11 cellular contexts compared by ENCODE assay signal in genomic region chr14:73888971-73889370, GRCh38. TPM values are rescaled to one million over a fixed set of nuclear protein-coding genes. Genes with fewer than 3 reads are reported as not detected.
DNase-seq lines count a peak whose midpoint lies in the region; ATAC-seq and TF ChIP-seq lines count a peak whose summit lies in the region.
"Had no signal": no experiment of that assay in that cellular context is flagged by ENCODE, and none has a peak within 500 bp of the region (broad histone marks: within the 10 kb centered on the region; RNA-seq: fewer than 3 reads in every experiment).

No MANE protein-coding gene starts in this region.

- H3K27me3 ChIP-seq in CD4-positive, alpha-beta T cell (ENCODE audit: control insufficient read depth, insufficient read depth, low read length) = no peaks in the 10 kb centered on the region
- no peaks in the 10 kb centered on the region for H3K27me3 ChIP-seq in transverse colon
- H3K27me3 ChIP-seq in MM.1S (replicated peaks; ENCODE audit: insufficient read depth, low read length) = no peaks in the 10 kb centered on the region
- H3K27me3 ChIP-seq: heart right ventricle had no signal

- H3K36me3 ChIP-seq in transverse colon (peaks cover 0 to 8% (median 1%) of the 10 kb centered on the region in 4 donors), MM.1S (replicated peaks; ENCODE audit: insufficient read depth, low read length) (no peaks in the 10 kb centered on the region)

- H3K9me3 Mint-ChIP-seq in CD4-positive, alpha-beta T cell = no peaks in the 10 kb centered on the region
- H3K9me3 Mint-ChIP-seq in HFFc6 = no peaks in the 10 kb centered on the region
- no peaks in the 10 kb centered on the region for H3K9me3 Mint-ChIP-seq in activated naive CD8-positive, alpha-beta T cell treated with anti-CD3 and anti-CD28 coated beads, Interleukin-2, amount 50 U/mL, for 24 hours
- H3K9me3 Mint-ChIP-seq in natural killer cell = no peaks in the 10 kb centered on the region

- peaks cover 59% of the 10 kb centered on the region for H3K79me2 ChIP-seq in MM.1S (ENCODE audit: low read length)

- H3K27me3 Mint-ChIP-seq in CD4-positive, alpha-beta T cell = no peaks in the 10 kb centered on the region
- H3K27me3 Mint-ChIP-seq in HFFc6 (ENCODE audit: insufficient read depth) (no peaks in the 10 kb centered on the region), natural killer cell (ENCODE audit: low read depth in 2 of 2) (no peaks in the 10 kb centered on the region)
- no peaks in the 10 kb centered on the region for H3K27me3 Mint-ChIP-seq in activated naive CD8-positive, alpha-beta T cell treated with anti-CD3 and anti-CD28 coated beads, Interleukin-2, amount 50 U/mL, for 24 hours

- POLR2A ChIA-PET in CD4-positive, alpha-beta T cell (lab: Charles Lee) = interaction anchor here (1.1 to 3.8 kb wide), 3 partner anchors 18 to 831 kb away, joined by 3 to 21 read pairs (median 4); partner anchors contain the start of gene RBM25

- H2AFZ ChIP-seq in MM.1S (ENCODE audit: low read length) = no peak overlapping the region

- peak overlapping the region; percentile 94 for H3K27ac Mint-ChIP-seq in CD4-positive, alpha-beta T cell
- H3K27ac Mint-ChIP-seq in HFFc6 (peak overlapping the region; percentile 98), natural killer cell (peak overlapping the region; percentile 99)
- H3K27ac Mint-ChIP-seq in activated naive CD8-positive, alpha-beta T cell treated with anti-CD3 and anti-CD28 coated beads, Interleukin-2, amount 50 U/mL, for 24 hours = peak overlapping the region; percentile 99

- peaks cover 38% of the 10 kb centered on the region for H3K36me3 Mint-ChIP-seq in CD4-positive, alpha-beta T cell (ENCODE audit: low read depth)
- H3K36me3 Mint-ChIP-seq in HFFc6 (ENCODE audit: low read depth) (peaks cover 11% of the 10 kb centered on the region), natural killer cell (no peaks in the 10 kb centered on the region)
- peaks cover 43% of the 10 kb centered on the region for H3K36me3 Mint-ChIP-seq in activated naive CD8-positive, alpha-beta T cell treated with anti-CD3 and anti-CD28 coated beads, Interleukin-2, amount 50 U/mL, for 24 hours (ENCODE audit: low read depth)

- no peak overlapping the region for H3K4me2 ChIP-seq in MM.1S (ENCODE audit: low read depth, low read length)

- H3K4me3 ChIP-seq in transverse colon (no peak overlapping the region), MM.1S (ENCODE audit: low read length) (no peak overlapping the region)
- H3K4me3 ChIP-seq: coronary artery had no signal

- no peaks in the 10 kb centered on the region for H3K9me2 ChIP-seq in MM.1S (replicated peaks; ENCODE audit: insufficient read depth, low read length)

- peaks cover 6 to 30% (median 23%) of the 10 kb centered on the region in 4 donors for H3K4me1 ChIP-seq in transverse colon
- H3K4me1 ChIP-seq in MM.1S (ENCODE audit: low read length) = 0 out of 2 replicates have a peak, but pooled peaks cover 4% of the 10 kb centered on the region

- no peaks in the 10 kb centered on the region for H4K20me1 ChIP-seq in MM.1S (ENCODE audit: insufficient read depth, low read length)

- peaks cover 3% of the 10 kb centered on the region; the same call in 1 of the 2 replicates for H3F3A ChIP-seq in MM.1S (ENCODE audit: insufficient read depth, low read length)

- peaks cover 53% of the 10 kb centered on the region for H3K4me1 Mint-ChIP-seq in CD4-positive, alpha-beta T cell (ENCODE audit: low read depth)
- H3K4me1 Mint-ChIP-seq in HFFc6 (ENCODE audit: low read depth) = peaks cover 59% of the 10 kb centered on the region
- H3K4me1 Mint-ChIP-seq in activated naive CD8-positive, alpha-beta T cell treated with anti-CD3 and anti-CD28 coated beads, Interleukin-2, amount 50 U/mL, for 24 hours = peaks cover 54% of the 10 kb centered on the region
- peaks cover 42 to 54% of the 10 kb centered on the region in 2 donors for H3K4me1 Mint-ChIP-seq in natural killer cell

- CTCF ChIA-PET in CD4-positive, alpha-beta T cell (lab: Charles Lee) = no interaction called here

- no peak for TF ChIP-seq CTCF in CD4-positive, alpha-beta T cell (IDR thresholded peaks at IDR 0.05)
- TF ChIP-seq CTCF in HFFc6 (IDR thresholded peaks at IDR 0.05) (no peak), natural killer cell (IDR thresholded peaks at IDR 0.05) (no peak), transverse colon (IDR thresholded peaks at IDR 0.05) (no peak), MM.1S (IDR thresholded peaks at IDR 0.05; ENCODE audit: low read length) (no peak)

- no peak for DNase-seq in CD4-positive, alpha-beta T cell
- DNase-seq in HFFc6 (peak; percentile 73), natural killer cell (no peak), transverse colon (no peak), MM.1S (no peak), kidney tubule cell (ENCODE audit: low spot score) (no peak)
- no peak for DNase-seq in activated naive CD8-positive, alpha-beta T cell treated with anti-CD3 and anti-CD28 coated beads, Interleukin-2, amount 50 U/mL, for 24 hours
- DNase-seq: DMS79, heart right ventricle had no signal

- H3K4me3 Mint-ChIP-seq in CD4-positive, alpha-beta T cell = peak overlapping the region; percentile 98
- H3K4me3 Mint-ChIP-seq in HFFc6 = peak overlapping the region; percentile 87
- peak overlapping the region; percentile 85 for H3K4me3 Mint-ChIP-seq in activated naive CD8-positive, alpha-beta T cell treated with anti-CD3 and anti-CD28 coated beads, Interleukin-2, amount 50 U/mL, for 24 hours
- peak overlapping the region; percentile 14 for H3K4me3 Mint-ChIP-seq in natural killer cell

- no peak for ATAC-seq in CD4-positive, alpha-beta T cell (ENCODE audit: poor library complexity)
- no peak for ATAC-seq in activated naive CD8-positive, alpha-beta T cell treated with anti-CD3 and anti-CD28 coated beads, Interleukin-2, amount 50 U/mL, for 24 hours
- ATAC-seq in natural killer cell = no peak
- ATAC-seq: heart right ventricle had no signal

- no peak overlapping the region for H3K9ac ChIP-seq in MM.1S (ENCODE audit: low read length)
- H3K9ac ChIP-seq: KMS-11 had no signal

- intact Hi-C loops in CD4-positive, alpha-beta T cell (cut with DNase I, micrococcal nuclease) = loop anchor here (5.0 to 10.0 kb wide), 2 partner anchors 37 to 164 kb away; partner anchors contain the start of gene PTGR2 (in 1 of the 2)
- intact Hi-C loops in natural killer cell (cut with micrococcal nuclease) = loop anchor here (5.0 to 10.0 kb wide), 2 partner anchors 126 to 137 kb away; partner anchors contain the start of genes BBOF1 and ENTPD5
- intact Hi-C loops in transverse colon (cut with DNase I; ENCODE audit: low total_unique reads) = no loop called here

- in situ Hi-C loops in transverse colon (cut with MboI; ENCODE audit: low pct_ligation_motif_present in 1 of 4, low pct_unique_long_range_greater_than_20kb in 1 of 4, low sequenced_read_pairs in 3 of 4) = no loop called here

- H3K27ac ChIP-seq in CD4-positive, alpha-beta T cell (ENCODE audit: low read depth, low read length) = no peak overlapping the region
- H3K27ac ChIP-seq in transverse colon (peak overlapping the region in 1 of 4 donors; percentile 97), MM.1S (ENCODE audit: low read length) (no peak overlapping the region)
- H3K27ac ChIP-seq: coronary artery, KMS-11 had no signal

- 92 to 100% methylated on average over 1 to 2 of the region's 2 CpGs for WGBS in transverse colon (ENCODE audit: low coverage in 1 of 2), 2 donors

- H3K9me3 ChIP-seq in CD4-positive, alpha-beta T cell (ENCODE audit: control insufficient read depth, low read length) = no peaks in the 10 kb centered on the region
- H3K9me3 ChIP-seq in transverse colon (no peaks in the 10 kb centered on the region), MM.1S (replicated peaks; ENCODE audit: insufficient read depth, low read length) (no peaks in the 10 kb centered on the region)
- H3K9me3 ChIP-seq: heart right ventricle had no signal

- no peak for TF ChIP-seq POLR2A in transverse colon (IDR thresholded peaks at IDR 0.05)

- TF ChIP-seq EP300 in transverse colon (IDR thresholded peaks at IDR 0.05; ENCODE audit: low read depth) = no peak

RNA-seq across cellular contexts. Expression of gene ZNF410, which starts 2.3 kb away (rescaled TPM):
- 10 to 100 TPM; 74.3 to 81.1 TPM for total RNA-seq in CD4-positive, alpha-beta T cell
- total RNA-seq in HFFc6 (2021; fragmentation: NEBNext Ultra II Directional; extraction: Animal tissue kit (Norgen Biotek cat#: 25700)) = 10 to 100 TPM; 31.5 to 42.5 (median 35.0) TPM
- 100 to 1,000 TPM; 111 to 118 (median 113) TPM for total RNA-seq in natural killer cell
- 100 to 1,000 TPM in 1 of 4 donors, 10 to 100 TPM in 3; 33.2 to 104 (median 45.9) TPM for total RNA-seq in transverse colon

RNA-seq across cellular contexts. Expression of gene PTGR2, which starts 37.3 kb away (rescaled TPM):
- total RNA-seq in CD4-positive, alpha-beta T cell = 1 to 10 TPM in 1 of 2 experiments, under 1 TPM in 1; 0.70 to 1.1 TPM
- 1 to 10 TPM; 4.2 to 7.5 (median 6.4) TPM for total RNA-seq in HFFc6 (2021; fragmentation: NEBNext Ultra II Directional; extraction: Animal tissue kit (Norgen Biotek cat#: 25700))
- total RNA-seq in natural killer cell (1 to 10 TPM in 2 of 3 donors, under 1 TPM in 1; 0.48 to 1.5 (median 1.5) TPM), transverse colon (10 to 100 TPM in 2 of 4 donors, 1 to 10 TPM in 2; 1.8 to 15.8 (median 10.8) TPM)

Comparison
In these comparisons a context has a peak if more than half of its experiments do, and no peak if none do; other contexts are left out.
1. H3K4me3 Mint-ChIP-seq: peak in every context shown above with its lines; median percentile 98 in CD4-positive, alpha-beta T cell; 87 in HFFc6; 85 in activated naive CD8-positive, alpha-beta T cell treated with anti-CD3 and anti-CD28 coated beads, Interleukin-2, amount 50 U/mL, for 24 hours; 14 in natural killer cell.